ENCODE assay signal across 20 cellular contexts in the genomic region with DNA sequence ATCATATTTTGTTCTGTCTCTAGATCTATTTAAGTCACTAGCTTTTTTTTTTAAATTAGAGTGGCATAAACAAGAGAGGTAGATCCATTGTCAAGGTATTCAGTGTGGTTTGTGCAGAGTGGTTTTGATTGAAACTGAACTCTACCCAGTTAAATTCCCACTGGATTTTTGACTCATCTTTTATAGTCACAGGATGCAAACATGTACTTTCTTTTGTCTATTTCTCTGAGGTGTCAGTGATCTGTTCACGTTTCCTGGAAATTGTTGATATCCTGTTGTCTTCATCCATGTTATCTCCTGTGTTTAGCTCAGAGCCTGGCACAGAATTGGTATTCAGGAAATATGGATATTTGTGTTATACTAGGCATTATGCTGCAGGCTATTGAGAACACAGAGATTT.
"Had no signal": no experiment of that assay in that cellular context is flagged by ENCODE, and none has a peak within 500 bp of the region (broad histone marks: within the 10 kb centered on the region; RNA-seq: fewer than 3 reads in every experiment).

No MANE protein-coding gene starts in this region.

- H3K4me3 ChIP-seq: left ventricle myocardium inferior, stomach, testis, upper lobe of right lung had no signal

- FAIRE-seq: kidney had no signal

- H3K9ac ChIP-seq: parathyroid adenoma had no signal

- H3K36me3 ChIP-seq: brain microvascular endothelial cell, upper lobe of right lung had no signal

- H3K27ac Mint-ChIP-seq: activated CD4-positive, alpha-beta T cell treated with anti-CD3 and anti-CD28 coated beads, Interleukin-2, amount 10 ng/mL, durations not matched to agents 24 days and 14 days; activated CD8-positive, alpha-beta T cell treated with anti-CD3 and anti-CD28 coated beads, Interleukin-2, amount 10 ng/mL, durations not matched to agents 7 days and 5 days; activated naive CD8-positive, alpha-beta T cell treated with anti-CD3 and anti-CD28 coated beads for 36 hours; dendritic cell treated with granulocyte-macrophage colony-stimulating factor and Interleukin-4, amounts not matched to agents 40 ng/mL and 50 ng/mL, for 4 days; effector memory CD8-positive, alpha-beta T cell; naive thymus-derived CD8-positive, alpha-beta T cell had no signal

- DNase-seq: activated CD4-positive, alpha-beta T cell treated with anti-CD3 and anti-CD28 coated beads, Interleukin-2, amount 10 ng/mL, durations not matched to agents 24 days and 14 days; activated CD4-positive, CD25-positive, alpha-beta regulatory T cell; activated CD8-positive, alpha-beta memory T cell treated with anti-CD3 and anti-CD28 coated beads, Interleukin-2, amount 50 U/mL, for 4 hours; activated CD8-positive, alpha-beta T cell treated with anti-CD3 and anti-CD28 coated beads, Interleukin-2, amount 10 ng/mL, durations not matched to agents 7 days and 5 days; activated gamma-delta T cell treated with Interleukin-2 at 50 U/mL for 16 hours; activated naive CD8-positive, alpha-beta T cell treated with anti-CD3 and anti-CD28 coated beads for 36 hours; activated T-cell treated with anti-CD3 and anti-CD28 coated beads, Interleukin-2, amount 50 U/mL, for 48 hours; amygdala; brain microvascular endothelial cell; effector memory CD8-positive, alpha-beta T cell; hippocampal formation; kidney; left ventricle myocardium inferior; naive thymus-derived CD8-positive, alpha-beta T cell; stimulated activated CD4-positive, alpha-beta T cell treated with anti-CD3 and anti-CD28 coated beads, Interleukin-1b, Interleukin-23, amount 100 ng/mL, for 48 hours; stomach; testis; upper lobe of right lung had no signal

- H3K4me3 Mint-ChIP-seq: activated CD4-positive, alpha-beta T cell treated with anti-CD3 and anti-CD28 coated beads, Interleukin-2, amount 10 ng/mL, durations not matched to agents 24 days and 14 days; activated CD8-positive, alpha-beta T cell treated with anti-CD3 and anti-CD28 coated beads, Interleukin-2, amount 10 ng/mL, durations not matched to agents 7 days and 5 days; activated naive CD8-positive, alpha-beta T cell treated with anti-CD3 and anti-CD28 coated beads for 36 hours; dendritic cell treated with granulocyte-macrophage colony-stimulating factor and Interleukin-4, amounts not matched to agents 40 ng/mL and 50 ng/mL, for 4 days; effector memory CD8-positive, alpha-beta T cell; naive thymus-derived CD8-positive, alpha-beta T cell had no signal

- H3K27ac ChIP-seq: brain microvascular endothelial cell, left ventricle myocardium inferior, parathyroid adenoma, stomach, testis, upper lobe of right lung had no signal

- H3K9me3 ChIP-seq: stomach, testis, upper lobe of right lung had no signal

- H3K4me1 ChIP-seq: left ventricle myocardium inferior, parathyroid adenoma, testis, upper lobe of right lung had no signal

- H2AFZ ChIP-seq: parathyroid adenoma had no signal

- H3K79me2 ChIP-seq: parathyroid adenoma had no signal

- H3K9me3 Mint-ChIP-seq: activated CD4-positive, alpha-beta T cell treated with anti-CD3 and anti-CD28 coated beads, Interleukin-2, amount 10 ng/mL, durations not matched to agents 24 days and 14 days had no signal

- H3K27me3 Mint-ChIP-seq: activated CD4-positive, alpha-beta T cell treated with anti-CD3 and anti-CD28 coated beads, Interleukin-2, amount 10 ng/mL, durations not matched to agents 24 days and 14 days; activated naive CD8-positive, alpha-beta T cell treated with anti-CD3 and anti-CD28 coated beads for 36 hours; dendritic cell treated with granulocyte-macrophage colony-stimulating factor and Interleukin-4, amounts not matched to agents 40 ng/mL and 50 ng/mL, for 4 days; effector memory CD8-positive, alpha-beta T cell; naive thymus-derived CD8-positive, alpha-beta T cell had no signal

- H3K27me3 ChIP-seq: brain microvascular endothelial cell, stomach, testis, upper lobe of right lung had no signal
